Comparison of ENCODE assay signal across 21 cellular contexts in genomic region chr4:169881769-169882168, GRCh38.
"Had no signal": no experiment of that assay in that cellular context is flagged by ENCODE, and none has a peak within 500 bp of the region (broad histone marks: within the 10 kb centered on the region; RNA-seq: fewer than 3 reads in every experiment).

No MANE protein-coding gene starts in this region.

- H3K36me3 Mint-ChIP-seq: mesothelial cell of epicardium, naive B cell, neural progenitor cell had no signal

- H3K9me3 ChIP-seq: left lung, mucosa of descending colon, prostate gland, right atrium auricular region, suprapubic skin had no signal

- H3K27me3 Mint-ChIP-seq: stimulated activated naive CD8-positive, alpha-beta T cell treated with anti-CD3 and anti-CD28 coated beads, Interleukin-15, Interleukin-2, amounts not matched to agents 100 ng/mL and 50 ng/mL, for 24 hours had no signal

- H3K36me3 ChIP-seq: left lung, neural progenitor cell, prostate gland, right atrium auricular region, suprapubic skin had no signal

- H3K4me2 ChIP-seq: neural progenitor cell, smooth muscle cell had no signal

- H3K9ac ChIP-seq: neural progenitor cell had no signal

- H3K4me1 ChIP-seq: left lung, neural progenitor cell, prostate gland, right atrium auricular region, suprapubic skin had no signal

- H3K9me3 Mint-ChIP-seq: mesothelial cell of epicardium; nephron; neural progenitor cell; stimulated activated naive CD8-positive, alpha-beta T cell treated with anti-CD3 and anti-CD28 coated beads, Interleukin-15, Interleukin-2, amounts not matched to agents 100 ng/mL and 50 ng/mL, for 24 hours had no signal

- H3K4me3 Mint-ChIP-seq: mesothelial cell of epicardium; naive B cell; nephron; neural progenitor cell; stimulated activated naive CD8-positive, alpha-beta T cell treated with anti-CD3 and anti-CD28 coated beads, Interleukin-15, Interleukin-2, amounts not matched to agents 100 ng/mL and 50 ng/mL, for 24 hours had no signal

- DNase-seq: dorsolateral prefrontal cortex; effector CD4-positive, alpha-beta T cell; hypothalamus; left lung; mesenchymal stem cell; mucosa of descending colon; naive B cell; stimulated activated CD4-positive, alpha-beta T cell treated with anti-CD3 and anti-CD28 coated beads, Interleukin-12 subunit alpha, Interleukin-12 subunit beta, amount 100 ng/mL, for 4 hours; stimulated activated CD4-positive, alpha-beta T cell treated with anti-CD3 and anti-CD28 coated beads, Interleukin-1b, Interleukin-23, amount 100 ng/mL, for 48 hours; stimulated activated CD4-positive, alpha-beta T cell treated with anti-CD3 and anti-CD28 coated beads, Interleukin-4, amount 100 ng/mL, for 1 hour; stimulated activated CD8-positive, alpha-beta memory T cell treated with anti-CD3 and anti-CD28 coated beads, Interleukin-4, amount 100 ng/mL, for 48 hours; trophoblast cell had no signal

- H3K4me3 ChIP-seq: dorsolateral prefrontal cortex, left lung, mucosa of descending colon, neural progenitor cell, prostate gland, right atrium auricular region, smooth muscle cell, suprapubic skin had no signal

- ATAC-seq: left lung, mucosa of descending colon, sciatic nerve had no signal

- H3K27ac Mint-ChIP-seq: mesothelial cell of epicardium; naive B cell; nephron; neural progenitor cell; stimulated activated naive CD8-positive, alpha-beta T cell treated with anti-CD3 and anti-CD28 coated beads, Interleukin-15, Interleukin-2, amounts not matched to agents 100 ng/mL and 50 ng/mL, for 24 hours had no signal

- H3K4me1 Mint-ChIP-seq: mesothelial cell of epicardium, naive B cell, nephron, neural progenitor cell had no signal

- H3K27ac ChIP-seq: dorsolateral prefrontal cortex, left lung, neural progenitor cell, prostate gland, right atrium auricular region, suprapubic skin had no signal

- H2AFZ ChIP-seq: neural progenitor cell had no signal

- H3K27me3 ChIP-seq: dorsolateral prefrontal cortex, left lung, neural progenitor cell, right atrium auricular region, suprapubic skin had no signal
